In genomic region chr20:16801919-16802651, GRCh38 we compare ENCODE assay signal across 8 cellular contexts. TPM values are rescaled to one million over a fixed set of nuclear protein-coding genes. Genes with fewer than 3 reads are reported as not detected.
DNase-seq lines count a peak whose midpoint lies in the region; ATAC-seq and TF ChIP-seq lines count a peak whose summit lies in the region.

No MANE protein-coding gene starts in this region.

- in situ Hi-C loops in astrocyte of the cerebellum (cut with HindIII; ENCODE audit: low sequenced_read_pairs), result no loop called here

- peak overlapping the region; percentile 61; the same call in 1 of the 2 replicates for H3K27ac Mint-ChIP-seq in GM23338

- H3K9me3 Mint-ChIP-seq in GM23338, result no peaks in the 10 kb centered on the region; the same call in 2 of the 3 replicates

- TF ChIP-seq CTCF in GM23338 (conservative IDR thresholded peaks at IDR 0.05; ENCODE audit: low read depth in 2 of 2), result peak; percentile 92 to 96
- peak; percentile 96 for TF ChIP-seq CTCF in astrocyte of the cerebellum (IDR thresholded peaks at IDR 0.05; ENCODE audit: low read depth, low read length, missing control alignments)

- DNase-seq in DMS79 treated with DMSO at 0.1 percent for 48 hours (lab: John Stamatoyannopoulos, UW) (peak; percentile 62), GM23338 (ENCODE audit: low spot score) (peak; percentile 85), NCI-H1092 treated with DMSO at 0.1 percent for 48 hours (lab: John Stamatoyannopoulos, UW) (peak; percentile 73), SKM-1 (lab: John Stamatoyannopoulos, UW; ENCODE audit: unreplicated experiment) (peak; percentile 2), astrocyte of the cerebellum (ENCODE audit: low read depth) (peak; percentile 29), iPS-NIHi11 (ENCODE audit: low spot score) (peak; percentile 56), ureter (ENCODE audit: low spot score) (no peak)
- peak in 3 of 4 experiments; percentile 23 to 45 (median 35) for DNase-seq in stimulated activated CD4-positive, alpha-beta T cell treated with anti-CD3 and anti-CD28 coated beads, Interleukin-1b, Interleukin-23, amount 100 ng/mL, for 24 hours (ENCODE audit: low read depth in 4 of 4, low spot score in 1 of 4)

- no peaks in the 10 kb centered on the region for H3F3A ChIP-seq in GM23338 (replicated peaks; ENCODE audit: low read depth)

- H3K27me3 Mint-ChIP-seq in GM23338 (ENCODE audit: insufficient read depth, low read depth, poor library complexity), result peaks cover under 1% of the 10 kb centered on the region

- no peaks in the 10 kb centered on the region for H3K36me3 ChIP-seq in GM23338 (ENCODE audit: insufficient read depth)

- H3K4me3 Mint-ChIP-seq in GM23338, result no peak overlapping the region

- 0 out of 2 replicates have a peak, but pooled peaks cover 4% of the 10 kb centered on the region for H3K4me1 ChIP-seq in GM23338 (ENCODE audit: insufficient read depth)

- H3K9me2 ChIP-seq in GM23338 (ENCODE audit: insufficient read depth), result no peaks in the 10 kb centered on the region

- H2AFZ ChIP-seq in GM23338, result 0 out of 2 replicates have a peak overlapping the region, but pooled peaks have one; percentile 0

- no peak overlapping the region for H3K4me3 ChIP-seq in GM23338
- no peak overlapping the region for H3K4me3 ChIP-seq in astrocyte of the cerebellum (ENCODE audit: low read depth, low read length)

- peaks cover 11% of the 10 kb centered on the region; the same call in 2 of the 3 replicates for H3K4me1 Mint-ChIP-seq in GM23338

- ATAC-seq in GM23338, result peak; percentile 66

- no peaks in the 10 kb centered on the region for H3K79me2 ChIP-seq in GM23338 (replicated peaks; ENCODE audit: insufficient read depth)

- no peaks in the 10 kb centered on the region for H4K20me1 ChIP-seq in GM23338 (replicated peaks; ENCODE audit: insufficient read depth)

- no peaks in the 10 kb centered on the region for H3K27me3 ChIP-seq in GM23338 (ENCODE audit: insufficient read depth)

- no peaks in the 10 kb centered on the region for H3K36me3 Mint-ChIP-seq in GM23338 (ENCODE audit: low read depth)

- no peak overlapping the region for H3K4me2 ChIP-seq in GM23338

- no peak overlapping the region for H3K27ac ChIP-seq in GM23338 (ENCODE audit: low read depth)

TF ChIP-seq in GM23338, 12 proteins besides CTCF, POLR2A, EP300 and RAD21:
- TF ChIP-seq ZNF114 (CRISPR knock-in tag; IDR thresholded peaks at IDR 0.05), result no peak
- TF ChIP-seq ETS1 (IDR thresholded peaks at IDR 0.05), result no peak
- no peak for TF ChIP-seq ZNF331 (CRISPR knock-in tag; IDR thresholded peaks at IDR 0.05; ENCODE audit: low read depth)
- TF ChIP-seq EZH2phosphoT487 (IDR thresholded peaks at IDR 0.05; ENCODE audit: unreplicated experiment), result no peak
- no peak for TF ChIP-seq STAT1 (IDR thresholded peaks at IDR 0.05; ENCODE audit: unreplicated experiment)

RNA-seq across cellular contexts. Expression of gene OTOR, which starts 53.9 kb away (rescaled TPM):
- total RNA-seq in GM23338 (2014; rRNA removed; shearing (Covaris generic)), result not detected in 2 replicates
- polyA plus RNA-seq in GM23338 (2016; fragmentation: Nextera tagmentation; extraction: Ambion mirVana), result not detected in 2 replicates
- total RNA-seq in ureter, result not detected
